Comparison of ENCODE assay signal across 1 cellular context in genomic region chr7:108613147-108613948, GRCh38.
TF ChIP-seq lines count a peak whose summit lies in the region.

No MANE protein-coding gene starts in this region.

TF ChIP-seq in IMR-90, 13 proteins besides CTCF, POLR2A, EP300 and RAD21:
- no peak for TF ChIP-seq ELK1 (IDR thresholded peaks at IDR 0.05; ENCODE audit: borderline replicate concordance, low read depth, low read length)
- peak; percentile 44; the same call in 1 of the 2 replicates for TF ChIP-seq SMC3 (IDR thresholded peaks at IDR 0.05; ENCODE audit: low read depth, low read length)
- no peak for TF ChIP-seq NFE2L2 (IDR thresholded peaks at IDR 0.05; ENCODE audit: low read depth, low read length)
- no peak for TF ChIP-seq USF2 (IDR thresholded peaks at IDR 0.05; ENCODE audit: low read depth, low read length)
- no peak for TF ChIP-seq MXI1 (IDR thresholded peaks at IDR 0.05; ENCODE audit: borderline replicate concordance, low read depth, low read length)
- no peak for TF ChIP-seq MAFK (IDR thresholded peaks at IDR 0.05; ENCODE audit: low read depth, low read length)
- TF ChIP-seq RCOR1 (IDR thresholded peaks at IDR 0.05; ENCODE audit: insufficient replicate concordance, low read length): no peak
- TF ChIP-seq FOS (IDR thresholded peaks at IDR 0.05; ENCODE audit: low read depth, low read length): no peak
- no peak for TF ChIP-seq CHD1 (IDR thresholded peaks at IDR 0.05; ENCODE audit: low read depth, low read length)
